ENCODE assay signal across 8 cellular contexts in genomic region chr4:157204634-157205244, GRCh38. TPM values are rescaled to one million over a fixed set of nuclear protein-coding genes. Genes with fewer than 3 reads are reported as not detected.
DNase-seq lines count a peak whose midpoint lies in the region; ATAC-seq and TF ChIP-seq lines count a peak whose summit lies in the region.

No MANE protein-coding gene starts in this region.

- no peaks in the 10 kb centered on the region for H3F3A ChIP-seq in DOHH2 (ENCODE audit: control insufficient read depth, insufficient read depth)

- no peak overlapping the region for H3K27ac ChIP-seq in DOHH2 (ENCODE audit: low read depth, low read length)
- H3K27ac ChIP-seq in Peyer's patch = no peak overlapping the region

- no peak overlapping the region for H3K4me2 ChIP-seq in DOHH2 (ENCODE audit: low read length)

- H3K27me3 ChIP-seq in DOHH2 (ENCODE audit: control insufficient read depth, low read length) = no peaks in the 10 kb centered on the region
- H3K27me3 ChIP-seq in Peyer's patch = no peaks in the 10 kb centered on the region
- no peaks in the 10 kb centered on the region for H3K27me3 ChIP-seq in kidney epithelial cell (ENCODE audit: control insufficient read depth, insufficient read depth, low read length)

- no peak overlapping the region for H3K4me3 ChIP-seq in DOHH2 (ENCODE audit: low read length)
- H3K4me3 ChIP-seq in Peyer's patch = no peak overlapping the region
- H3K4me3 ChIP-seq in kidney epithelial cell (ENCODE audit: low read depth, low read length) = no peak overlapping the region

- H3K9me3 ChIP-seq in DOHH2 (ENCODE audit: control insufficient read depth, insufficient read depth, low read length) (no peaks in the 10 kb centered on the region), Peyer's patch (no peaks in the 10 kb centered on the region)

- ATAC-seq in GM21786 (IDR thresholded peaks at IDR 0.05; ENCODE audit: unreplicated experiment) = peak; percentile 83
- no peak for ATAC-seq in GM21381 (IDR thresholded peaks at IDR 0.05; ENCODE audit: unreplicated experiment)

- no peaks in the 10 kb centered on the region for H3K79me2 ChIP-seq in DOHH2 (ENCODE audit: control insufficient read depth, low read length)

- no peaks in the 10 kb centered on the region for H3K4me1 ChIP-seq in DOHH2 (ENCODE audit: control insufficient read depth, low read length)
- H3K4me1 ChIP-seq in Peyer's patch = no peaks in the 10 kb centered on the region

- TF ChIP-seq POLR2A in Peyer's patch (IDR thresholded peaks at IDR 0.05) = no peak

- TF ChIP-seq CTCF in DOHH2 (IDR thresholded peaks at IDR 0.05; ENCODE audit: low read depth, low read length, poor library complexity, severe bottlenecking) (peak; percentile 69), Peyer's patch (IDR thresholded peaks at IDR 0.05) (peak in 4 of 6 experiments; percentile 18 to 30 (median 26)), kidney epithelial cell (IDR thresholded peaks at IDR 0.05; ENCODE audit: insufficient read depth, low read length, poor library complexity, severe bottlenecking) (peak; percentile 40)

- no peaks in the 10 kb centered on the region for H3K9me2 ChIP-seq in DOHH2 (replicated peaks; ENCODE audit: control insufficient read depth, low read length)

- DNase-seq in Peyer's patch (peak in 1 of 3 donors; percentile 55), kidney epithelial cell (ENCODE audit: low read depth) (no peak), KG1 (lab: John Stamatoyannopoulos, UW) (no peak), T-helper 9 cell (no peak), NCI-H187 treated with DMSO at 0.1 percent for 48 hours (lab: John Stamatoyannopoulos, UW) (no peak)

- H4K20me1 ChIP-seq in DOHH2 (ENCODE audit: control insufficient read depth, insufficient read depth, low read depth, low read length) = no peaks in the 10 kb centered on the region

- no peaks in the 10 kb centered on the region for H3K36me3 ChIP-seq in DOHH2 (ENCODE audit: control insufficient read depth, low read length)
- no peaks in the 10 kb centered on the region for H3K36me3 ChIP-seq in Peyer's patch
- H3K36me3 ChIP-seq in kidney epithelial cell (ENCODE audit: control insufficient read depth, insufficient read depth, low read length) = no peaks in the 10 kb centered on the region

RNA-seq across cellular contexts. Expression of gene GRIA2, which starts 15.8 kb away (rescaled TPM):
- total RNA-seq in Peyer's patch (not detected), kidney epithelial cell (not detected in 2 replicates)
